ENCODE assay signal across 2 cellular contexts in the genomic region with DNA sequence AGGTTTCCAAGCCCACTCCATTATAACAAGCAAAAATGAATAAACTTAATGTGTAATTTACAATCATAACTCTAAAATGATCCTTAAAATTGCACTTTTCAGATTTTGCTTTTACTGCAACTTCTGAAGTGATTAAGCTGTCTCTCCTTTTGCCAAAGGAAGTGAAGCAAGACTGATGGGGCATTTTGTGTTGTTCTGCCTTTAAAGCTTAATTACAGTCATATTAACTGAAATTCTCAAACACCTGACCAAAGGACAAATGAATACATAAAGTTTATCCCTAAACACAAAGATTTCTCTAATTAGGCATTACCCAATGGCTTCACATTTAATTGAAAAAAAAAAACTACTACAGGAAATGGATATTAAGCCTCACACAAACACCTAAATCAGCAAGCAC.
TF ChIP-seq lines count a peak whose summit lies in the region.

No MANE protein-coding gene starts in this region.

TF ChIP-seq in SK-N-SH, 30 proteins besides CTCF, POLR2A, EP300 and RAD21 (continued from another document):
- TF ChIP-seq USF2 (IDR thresholded peaks at IDR 0.05; ENCODE audit: borderline replicate concordance, low read depth, low read length) = no peak
- TF ChIP-seq MXI1 (IDR thresholded peaks at IDR 0.05; ENCODE audit: low read depth, low read length) = no peak
- no peak for TF ChIP-seq NFIC (IDR thresholded peaks at IDR 0.05; ENCODE audit: borderline replicate concordance)
- TF ChIP-seq RXRA (IDR thresholded peaks at IDR 0.05; ENCODE audit: borderline replicate concordance, low read depth) = no peak

TF ChIP-seq in SK-N-SH treated with all-trans-retinoic acid at 6 μM for 48 hours, 23 proteins besides CTCF, POLR2A, EP300 and RAD21 (continued from another document):
- TF ChIP-seq, protein P1, sequence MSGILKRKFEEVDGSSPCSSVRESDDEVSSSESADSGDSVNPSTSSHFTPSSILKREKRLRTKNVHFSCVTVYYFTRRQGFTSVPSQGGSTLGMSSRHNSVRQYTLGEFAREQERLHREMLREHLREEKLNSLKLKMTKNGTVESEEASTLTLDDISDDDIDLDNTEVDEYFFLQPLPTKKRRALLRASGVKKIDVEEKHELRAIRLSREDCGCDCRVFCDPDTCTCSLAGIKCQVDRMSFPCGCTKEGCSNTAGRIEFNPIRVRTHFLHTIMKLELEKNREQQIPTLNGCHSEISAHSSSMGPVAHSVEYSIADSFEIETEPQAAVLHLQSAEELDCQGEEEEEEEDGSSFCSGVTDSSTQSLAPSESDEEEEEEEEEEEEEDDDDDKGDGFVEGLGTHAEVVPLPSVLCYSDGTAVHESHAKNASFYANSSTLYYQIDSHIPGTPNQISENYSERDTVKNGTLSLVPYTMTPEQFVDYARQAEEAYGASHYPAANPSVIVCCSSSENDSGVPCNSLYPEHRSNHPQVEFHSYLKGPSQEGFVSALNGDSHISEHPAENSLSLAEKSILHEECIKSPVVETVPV (CRISPR knock-in tag; IDR thresholded peaks at IDR 0.05) = no peak
- TF ChIP-seq TCF4 (CRISPR knock-in tag; IDR thresholded peaks at IDR 0.05; ENCODE audit: borderline replicate concordance) = no peak
- TF ChIP-seq TSHZ2 (CRISPR knock-in tag; IDR thresholded peaks at IDR 0.05) = no peak
- no peak for TF ChIP-seq ARNTL (CRISPR knock-in tag; IDR thresholded peaks at IDR 0.05; ENCODE audit: borderline replicate concordance, low read depth)
- no peak for TF ChIP-seq GLIS3 (CRISPR knock-in tag; IDR thresholded peaks at IDR 0.05)
- no peak for TF ChIP-seq TOX (CRISPR knock-in tag; IDR thresholded peaks at IDR 0.05; ENCODE audit: borderline replicate concordance)
- no peak for TF ChIP-seq ZC3H10 (CRISPR knock-in tag; IDR thresholded peaks at IDR 0.05)
- no peak for TF ChIP-seq ZNF70 (CRISPR knock-in tag; IDR thresholded peaks at IDR 0.05)
- no peak for TF ChIP-seq OSR1 (CRISPR knock-in tag; IDR thresholded peaks at IDR 0.05)
- TF ChIP-seq, protein P2, sequence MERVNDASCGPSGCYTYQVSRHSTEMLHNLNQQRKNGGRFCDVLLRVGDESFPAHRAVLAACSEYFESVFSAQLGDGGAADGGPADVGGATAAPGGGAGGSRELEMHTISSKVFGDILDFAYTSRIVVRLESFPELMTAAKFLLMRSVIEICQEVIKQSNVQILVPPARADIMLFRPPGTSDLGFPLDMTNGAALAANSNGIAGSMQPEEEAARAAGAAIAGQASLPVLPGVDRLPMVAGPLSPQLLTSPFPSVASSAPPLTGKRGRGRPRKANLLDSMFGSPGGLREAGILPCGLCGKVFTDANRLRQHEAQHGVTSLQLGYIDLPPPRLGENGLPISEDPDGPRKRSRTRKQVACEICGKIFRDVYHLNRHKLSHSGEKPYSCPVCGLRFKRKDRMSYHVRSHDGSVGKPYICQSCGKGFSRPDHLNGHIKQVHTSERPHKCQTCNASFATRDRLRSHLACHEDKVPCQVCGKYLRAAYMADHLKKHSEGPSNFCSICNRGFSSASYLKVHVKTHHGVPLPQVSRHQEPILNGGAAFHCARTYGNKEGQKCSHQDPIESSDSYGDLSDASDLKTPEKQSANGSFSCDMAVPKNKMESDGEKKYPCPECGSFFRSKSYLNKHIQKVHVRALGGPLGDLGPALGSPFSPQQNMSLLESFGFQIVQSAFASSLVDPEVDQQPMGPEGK (CRISPR knock-in tag; IDR thresholded peaks at IDR 0.05; ENCODE audit: borderline replicate concordance) = no peak
TF ChIP-seq in SK-N-SH treated with all-trans-retinoic acid at 6 μM for 48 hours: peak in this region for 0.
